10 cellular contexts compared by ENCODE assay signal in genomic region chr1:44777969-44778635, GRCh38. TPM values are rescaled to one million over a fixed set of nuclear protein-coding genes. Genes with fewer than 3 reads are reported as not detected.
A peak's percentile ranks its signal among the peaks of the same experiment; 100 is the strongest.
DNase-seq lines count a peak whose midpoint lies in the region; ATAC-seq and TF ChIP-seq lines count a peak whose summit lies in the region.
"Had no signal": no experiment of that assay in that cellular context is flagged by ENCODE, and none has a peak within 500 bp of the region (broad histone marks: within the 10 kb centered on the region; RNA-seq: fewer than 3 reads in every experiment).

No MANE protein-coding gene starts in this region.

- H3K36me3 Mint-ChIP-seq in T-helper 17 cell (ENCODE audit: low read depth), result peaks cover 7% of the 10 kb centered on the region

- H3K27ac ChIP-seq in 22Rv1 (peak overlapping the region; percentile 92), fibroblast of lung (ENCODE audit: insufficient read depth, low read length) (no peak overlapping the region)

- H3K36me3 ChIP-seq in fibroblast of lung (ENCODE audit: control insufficient read depth, insufficient read depth, low read length), result peaks cover 22% of the 10 kb centered on the region

- H4K20me1 ChIP-seq in fibroblast of lung (ENCODE audit: control insufficient read depth, extremely low read depth, insufficient read depth, low read length), result no peaks in the 10 kb centered on the region

- no peaks in the 10 kb centered on the region for H3K9me3 ChIP-seq in T-helper 17 cell (ENCODE audit: control insufficient read depth, low read length, poor library complexity, severe bottlenecking)
- no peaks in the 10 kb centered on the region for H3K9me3 ChIP-seq in fibroblast of lung (ENCODE audit: control insufficient read depth, insufficient read depth, low read depth, low read length)

- no peaks in the 10 kb centered on the region for H3K27me3 ChIP-seq in fibroblast of lung (ENCODE audit: control insufficient read depth, insufficient read depth, low read length)

- H3K4me1 Mint-ChIP-seq in T-helper 17 cell, result peaks cover 25% of the 10 kb centered on the region

- ATAC-seq in T-helper 17 cell, result no peak
- no peak for ATAC-seq in GM19328 (IDR thresholded peaks at IDR 0.05; ENCODE audit: unreplicated experiment)
- no peak for ATAC-seq in GM19467 (IDR thresholded peaks at IDR 0.05; ENCODE audit: unreplicated experiment)
- no peak for ATAC-seq in HG02642 (IDR thresholded peaks at IDR 0.05; ENCODE audit: poor library complexity, unreplicated experiment)

- H3K4me2 ChIP-seq in fibroblast of lung (ENCODE audit: extremely low read depth, insufficient read depth, low read length), result peak overlapping the region; percentile 80

- no peak overlapping the region for H2AFZ ChIP-seq in fibroblast of lung (ENCODE audit: low read length)

- no peaks in the 10 kb centered on the region for H3K27me3 Mint-ChIP-seq in T-helper 17 cell

- H3K4me3 Mint-ChIP-seq in T-helper 17 cell, result no peak overlapping the region

- peaks cover 2% of the 10 kb centered on the region for H3K4me1 ChIP-seq in fibroblast of lung (ENCODE audit: control insufficient read depth, extremely low read depth, insufficient read depth, low read length)

- H3K79me2 ChIP-seq in fibroblast of lung (ENCODE audit: control insufficient read depth, insufficient read depth, low read length), result peaks cover 34% of the 10 kb centered on the region

- TF ChIP-seq CTCF in 22Rv1 (IDR thresholded peaks at IDR 0.05), result no peak
- TF ChIP-seq CTCF in fibroblast of lung (conservative IDR thresholded peaks at IDR 0.05 in 1 of 2, IDR thresholded peaks at IDR 0.05 in 1 of 2; ENCODE audit: low read depth in 1 of 2, low read length in 2 of 2), result no peak

- peak overlapping the region; percentile 27; the same call in 1 of the 2 replicates for H3K4me3 ChIP-seq in GM08714 (ENCODE audit: low read length)
- peak overlapping the region in 2 of 4 experiments; percentile 79 to 95 for H3K4me3 ChIP-seq in fibroblast of lung (replicated peaks in 1 of 4; ENCODE audit: control extremely low read depth in 1 of 4, insufficient read depth in 1 of 4, low read depth in 3 of 4, low read length in 4 of 4)

- peak overlapping the region; percentile 99 for H3K27ac Mint-ChIP-seq in T-helper 17 cell

- no peak overlapping the region for H3K9ac ChIP-seq in fibroblast of lung (ENCODE audit: insufficient read depth, low read length)

- DNase-seq in T-helper 17 cell, result no peak
- DNase-seq in fibroblast of lung (ENCODE audit: low read depth in 2 of 2), result no peak
- no peak for DNase-seq in NCI-H446 (lab: John Stamatoyannopoulos, UW)
- DNase-seq: NCI-H510A treated with DMSO at 0.1 percent for 48 hours had no signal

RNA-seq across cellular contexts. Expression of gene RPS8, which starts 2.8 kb away (rescaled TPM):
- total RNA-seq in T-helper 17 cell, result 1,000 to 10,000 TPM; 2,841 to 3,014 TPM
- 1,373 and 1,913 TPM in 2 replicates for total RNA-seq in fibroblast of lung
- polyA plus RNA-seq in fibroblast of lung, result 1,895 and 2,098 TPM in 2 replicates
- polyA plus RNA-seq in fibroblast of lung (2012), result 2,285 and 2,608 TPM in 2 replicates
- 229 and 279 TPM in 2 replicates for polyA minus RNA-seq in fibroblast of lung (ENCODE audit: low replicate concordance)

RNA-seq across cellular contexts. Expression of gene BEST4, which starts 9.9 kb away (rescaled TPM):
- total RNA-seq in T-helper 17 cell (1 to 10 TPM; 1.1 to 1.4 TPM), fibroblast of lung (under 0.01 and 0.17 TPM in 2 replicates)
- polyA plus RNA-seq in fibroblast of lung, result 0.10 and 0.11 TPM in 2 replicates
- 0.08 TPM in 2 replicates for polyA plus RNA-seq in fibroblast of lung (2012)
- polyA minus RNA-seq in fibroblast of lung (ENCODE audit: low replicate concordance), result not detected in 2 replicates

RNA-seq across cellular contexts. Expression of gene PLK3, which starts 22.1 kb away (rescaled TPM):
- total RNA-seq in T-helper 17 cell (100 to 1,000 TPM; 389 to 523 TPM), fibroblast of lung (20.8 and 30.6 TPM in 2 replicates)
- 12.2 and 22.6 TPM in 2 replicates for polyA plus RNA-seq in fibroblast of lung
- polyA plus RNA-seq in fibroblast of lung (2012), result 8.8 and 19.4 TPM in 2 replicates
- polyA minus RNA-seq in fibroblast of lung (ENCODE audit: low replicate concordance), result 48.0 and 58.2 TPM in 2 replicates

RNA-seq across cellular contexts. Expression of gene DYNLT4, which starts 29.0 kb away (rescaled TPM):
- total RNA-seq in T-helper 17 cell (1 to 10 TPM; 5.5 to 6.2 TPM), fibroblast of lung (0.51 and 0.66 TPM in 2 replicates)
- polyA plus RNA-seq in fibroblast of lung, result not detected in 2 replicates
- 0.19 and 0.37 TPM in 2 replicates for polyA plus RNA-seq in fibroblast of lung (2012)
- not detected in 2 replicates for polyA minus RNA-seq in fibroblast of lung (ENCODE audit: low replicate concordance)
- total RNA-seq: mesenteric fat pad had no signal

RNA-seq across cellular contexts. Expression of gene BTBD19, which starts 30.2 kb away (rescaled TPM):
- 10 to 100 TPM; 43.1 to 56.6 TPM for total RNA-seq in T-helper 17 cell
- 3.9 and 5.0 TPM in 2 replicates for total RNA-seq in fibroblast of lung
- 5.6 and 8.7 TPM in 2 replicates for polyA plus RNA-seq in fibroblast of lung
- polyA plus RNA-seq in fibroblast of lung (2012), result 4.7 and 8.4 TPM in 2 replicates
- polyA minus RNA-seq in fibroblast of lung (ENCODE audit: low replicate concordance), result 15.1 and 16.2 TPM in 2 replicates

Comparison
In these comparisons a context has a peak if more than half of its experiments do, and no peak if none do; other contexts are left out.
1. RNA of gene PLK3, which starts 22.1 kb away (total RNA-seq): 389 to 523 TPM in T-helper 17 cell; 20.8 to 30.6 TPM in fibroblast of lung; every median in the first group is over 10 times any median in the second.